1 cellular context compared by ENCODE assay signal in the genomic region with DNA sequence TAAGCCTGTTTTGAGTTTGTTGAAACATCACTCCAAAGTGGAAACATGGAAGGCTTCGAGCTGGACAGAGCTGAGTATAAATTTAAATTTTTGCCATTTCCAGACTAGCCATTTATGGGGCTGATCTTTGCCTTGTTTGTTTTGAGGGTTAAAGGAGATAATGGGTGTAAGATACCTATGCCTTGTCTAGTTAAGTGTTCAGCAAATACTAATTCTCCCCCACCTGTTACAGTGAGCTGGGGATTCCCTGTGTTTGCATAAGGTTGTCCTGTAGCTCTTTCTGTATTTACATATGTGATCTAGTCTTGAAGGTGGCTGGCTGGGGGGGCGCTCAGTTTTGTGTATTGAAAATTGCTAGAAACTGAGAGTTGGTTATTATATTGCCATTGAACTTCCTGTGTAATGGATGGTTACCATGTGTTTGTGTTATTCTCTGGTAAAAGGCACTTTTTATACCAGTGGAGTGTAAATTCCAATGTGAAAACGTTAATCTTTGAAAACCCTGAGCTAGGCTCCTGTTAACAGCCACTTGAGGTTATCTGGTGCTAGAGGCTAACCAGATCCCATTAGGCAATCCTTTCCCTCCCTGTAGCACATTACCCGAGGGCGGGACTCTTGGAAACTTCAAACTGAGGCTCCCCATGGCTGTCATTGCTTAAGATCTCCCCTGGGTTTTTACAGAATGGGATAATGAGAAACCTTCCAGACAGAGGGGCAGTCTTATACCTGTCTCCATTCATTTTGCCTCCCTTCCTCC.
TF ChIP-seq lines count a peak whose summit lies in the region.

No MANE protein-coding gene starts in this region.

TF ChIP-seq in HepG2, 621 proteins besides CTCF, POLR2A, EP300 and RAD21 (continued from another document and continues in another):
- TF ChIP-seq SALL1 (CRISPR knock-in tag; IDR thresholded peaks at IDR 0.05) = peak; percentile 49; the same call in 1 of the 2 replicates
- TF ChIP-seq JUNB (CRISPR knock-in tag; IDR thresholded peaks at IDR 0.05; ENCODE audit: borderline replicate concordance) = peak; percentile 18; the same call in 1 of the 2 replicates
- TF ChIP-seq FOXA1 (IDR thresholded peaks at IDR 0.05) = no peak; the same call in 1 of the 2 replicates
- TF ChIP-seq FOXA1 (CRISPR knock-in tag; IDR thresholded peaks at IDR 0.05) = peak; percentile 94
- TF ChIP-seq KLF16 (CRISPR knock-in tag; IDR thresholded peaks at IDR 0.05) = no peak
- TF ChIP-seq ZNF138 (CRISPR knock-in tag; IDR thresholded peaks at IDR 0.05; ENCODE audit: low read depth) = no peak
- TF ChIP-seq ZNF563 (CRISPR knock-in tag; IDR thresholded peaks at IDR 0.05) = no peak
- no peak for TF ChIP-seq ETV6 (CRISPR knock-in tag; conservative IDR thresholded peaks at IDR 0.05)
- TF ChIP-seq, protein P1, sequence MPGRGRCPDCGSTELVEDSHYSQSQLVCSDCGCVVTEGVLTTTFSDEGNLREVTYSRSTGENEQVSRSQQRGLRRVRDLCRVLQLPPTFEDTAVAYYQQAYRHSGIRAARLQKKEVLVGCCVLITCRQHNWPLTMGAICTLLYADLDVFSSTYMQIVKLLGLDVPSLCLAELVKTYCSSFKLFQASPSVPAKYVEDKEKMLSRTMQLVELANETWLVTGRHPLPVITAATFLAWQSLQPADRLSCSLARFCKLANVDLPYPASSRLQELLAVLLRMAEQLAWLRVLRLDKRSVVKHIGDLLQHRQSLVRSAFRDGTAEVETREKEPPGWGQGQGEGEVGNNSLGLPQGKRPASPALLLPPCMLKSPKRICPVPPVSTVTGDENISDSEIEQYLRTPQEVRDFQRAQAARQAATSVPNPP (CRISPR knock-in tag; IDR thresholded peaks at IDR 0.05) = no peak; the same call in 1 of the 2 replicates
- TF ChIP-seq HNF4A (CRISPR knock-in tag; IDR thresholded peaks at IDR 0.05) = peak; percentile 76
- no peak for TF ChIP-seq POLR2AphosphoS5 (IDR thresholded peaks at IDR 0.05; ENCODE audit: low read depth, low read length)
- TF ChIP-seq ZNF770 (CRISPR knock-in tag; IDR thresholded peaks at IDR 0.05) = no peak
- TF ChIP-seq ZNF747 (CRISPR knock-in tag; IDR thresholded peaks at IDR 0.05; ENCODE audit: borderline replicate concordance) = 0 out of 2 replicates have a peak, but pooled peaks have one; percentile 23
- TF ChIP-seq ZNF263 (CRISPR knock-in tag; IDR thresholded peaks at IDR 0.05) = no peak
- TF ChIP-seq MYC (CRISPR knock-in tag; IDR thresholded peaks at IDR 0.05; ENCODE audit: borderline replicate concordance) = no peak
- TF ChIP-seq HMG20A (CRISPR knock-in tag; IDR thresholded peaks at IDR 0.05; ENCODE audit: borderline replicate concordance) = peak; percentile 57
- TF ChIP-seq KLF15 (CRISPR knock-in tag; IDR thresholded peaks at IDR 0.05; ENCODE audit: borderline replicate concordance) = no peak
- TF ChIP-seq, protein P2, sequence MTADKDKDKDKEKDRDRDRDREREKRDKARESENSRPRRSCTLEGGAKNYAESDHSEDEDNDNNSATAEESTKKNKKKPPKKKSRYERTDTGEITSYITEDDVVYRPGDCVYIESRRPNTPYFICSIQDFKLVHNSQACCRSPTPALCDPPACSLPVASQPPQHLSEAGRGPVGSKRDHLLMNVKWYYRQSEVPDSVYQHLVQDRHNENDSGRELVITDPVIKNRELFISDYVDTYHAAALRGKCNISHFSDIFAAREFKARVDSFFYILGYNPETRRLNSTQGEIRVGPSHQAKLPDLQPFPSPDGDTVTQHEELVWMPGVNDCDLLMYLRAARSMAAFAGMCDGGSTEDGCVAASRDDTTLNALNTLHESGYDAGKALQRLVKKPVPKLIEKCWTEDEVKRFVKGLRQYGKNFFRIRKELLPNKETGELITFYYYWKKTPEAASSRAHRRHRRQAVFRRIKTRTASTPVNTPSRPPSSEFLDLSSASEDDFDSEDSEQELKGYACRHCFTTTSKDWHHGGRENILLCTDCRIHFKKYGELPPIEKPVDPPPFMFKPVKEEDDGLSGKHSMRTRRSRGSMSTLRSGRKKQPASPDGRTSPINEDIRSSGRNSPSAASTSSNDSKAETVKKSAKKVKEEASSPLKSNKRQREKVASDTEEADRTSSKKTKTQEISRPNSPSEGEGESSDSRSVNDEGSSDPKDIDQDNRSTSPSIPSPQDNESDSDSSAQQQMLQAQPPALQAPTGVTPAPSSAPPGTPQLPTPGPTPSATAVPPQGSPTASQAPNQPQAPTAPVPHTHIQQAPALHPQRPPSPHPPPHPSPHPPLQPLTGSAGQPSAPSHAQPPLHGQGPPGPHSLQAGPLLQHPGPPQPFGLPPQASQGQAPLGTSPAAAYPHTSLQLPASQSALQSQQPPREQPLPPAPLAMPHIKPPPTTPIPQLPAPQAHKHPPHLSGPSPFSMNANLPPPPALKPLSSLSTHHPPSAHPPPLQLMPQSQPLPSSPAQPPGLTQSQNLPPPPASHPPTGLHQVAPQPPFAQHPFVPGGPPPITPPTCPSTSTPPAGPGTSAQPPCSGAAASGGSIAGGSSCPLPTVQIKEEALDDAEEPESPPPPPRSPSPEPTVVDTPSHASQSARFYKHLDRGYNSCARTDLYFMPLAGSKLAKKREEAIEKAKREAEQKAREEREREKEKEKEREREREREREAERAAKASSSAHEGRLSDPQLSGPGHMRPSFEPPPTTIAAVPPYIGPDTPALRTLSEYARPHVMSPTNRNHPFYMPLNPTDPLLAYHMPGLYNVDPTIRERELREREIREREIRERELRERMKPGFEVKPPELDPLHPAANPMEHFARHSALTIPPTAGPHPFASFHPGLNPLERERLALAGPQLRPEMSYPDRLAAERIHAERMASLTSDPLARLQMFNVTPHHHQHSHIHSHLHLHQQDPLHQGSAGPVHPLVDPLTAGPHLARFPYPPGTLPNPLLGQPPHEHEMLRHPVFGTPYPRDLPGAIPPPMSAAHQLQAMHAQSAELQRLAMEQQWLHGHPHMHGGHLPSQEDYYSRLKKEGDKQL (CRISPR knock-in tag; IDR thresholded peaks at IDR 0.05; ENCODE audit: low read depth) = peak; percentile 91; the same call in 1 of the 2 replicates
- no peak for TF ChIP-seq THAP11 (CRISPR knock-in tag; IDR thresholded peaks at IDR 0.05)
- TF ChIP-seq, protein P3, sequence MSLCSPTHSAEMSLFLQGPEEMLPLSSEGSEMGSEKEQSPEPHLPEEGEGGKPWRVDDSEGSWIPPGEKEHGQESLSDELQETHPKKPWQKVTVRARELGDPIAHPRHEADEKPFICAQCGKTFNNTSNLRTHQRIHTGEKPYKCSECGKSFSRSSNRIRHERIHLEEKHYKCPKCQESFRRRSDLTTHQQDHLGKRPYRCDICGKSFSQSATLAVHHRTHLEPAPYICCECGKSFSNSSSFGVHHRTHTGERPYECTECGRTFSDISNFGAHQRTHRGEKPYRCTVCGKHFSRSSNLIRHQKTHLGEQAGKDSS (CRISPR knock-in tag; IDR thresholded peaks at IDR 0.05; ENCODE audit: borderline replicate concordance, low read depth) = no peak
- TF ChIP-seq, protein P4, sequence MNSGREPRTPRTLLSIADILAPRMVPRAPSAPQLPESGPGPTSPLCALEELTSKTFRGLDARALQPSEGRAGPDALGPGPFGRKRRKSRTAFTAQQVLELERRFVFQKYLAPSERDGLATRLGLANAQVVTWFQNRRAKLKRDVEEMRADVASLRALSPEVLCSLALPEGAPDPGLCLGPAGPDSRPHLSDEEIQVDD (CRISPR knock-in tag; IDR thresholded peaks at IDR 0.05; ENCODE audit: borderline replicate concordance) = no peak
- no peak for TF ChIP-seq CBX2 (IDR thresholded peaks at IDR 0.05; ENCODE audit: low read depth, low read length)
- TF ChIP-seq CBX2 (CRISPR knock-in tag; IDR thresholded peaks at IDR 0.05; ENCODE audit: low read depth) = no peak
- TF ChIP-seq TAF1 (CRISPR knock-in tag; IDR thresholded peaks at IDR 0.05) = no peak
- TF ChIP-seq ZNF343 (CRISPR knock-in tag; IDR thresholded peaks at IDR 0.05) = no peak
- TF ChIP-seq, protein P5, sequence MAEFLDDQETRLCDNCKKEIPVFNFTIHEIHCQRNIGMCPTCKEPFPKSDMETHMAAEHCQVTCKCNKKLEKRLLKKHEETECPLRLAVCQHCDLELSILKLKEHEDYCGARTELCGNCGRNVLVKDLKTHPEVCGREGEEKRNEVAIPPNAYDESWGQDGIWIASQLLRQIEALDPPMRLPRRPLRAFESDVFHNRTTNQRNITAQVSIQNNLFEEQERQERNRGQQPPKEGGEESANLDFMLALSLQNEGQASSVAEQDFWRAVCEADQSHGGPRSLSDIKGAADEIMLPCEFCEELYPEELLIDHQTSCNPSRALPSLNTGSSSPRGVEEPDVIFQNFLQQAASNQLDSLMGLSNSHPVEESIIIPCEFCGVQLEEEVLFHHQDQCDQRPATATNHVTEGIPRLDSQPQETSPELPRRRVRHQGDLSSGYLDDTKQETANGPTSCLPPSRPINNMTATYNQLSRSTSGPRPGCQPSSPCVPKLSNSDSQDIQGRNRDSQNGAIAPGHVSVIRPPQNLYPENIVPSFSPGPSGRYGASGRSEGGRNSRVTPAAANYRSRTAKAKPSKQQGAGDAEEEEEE (CRISPR knock-in tag; IDR thresholded peaks at IDR 0.05; ENCODE audit: borderline replicate concordance) = no peak
- no peak for TF ChIP-seq SRSF9 (IDR thresholded peaks at IDR 0.05; ENCODE audit: borderline replicate concordance, insufficient read depth, low read depth, low read length, poor library complexity, severe bottlenecking)
- TF ChIP-seq KAT2B (IDR thresholded peaks at IDR 0.05; ENCODE audit: borderline replicate concordance, low read depth, low read length) = no peak
- TF ChIP-seq BRCA1 (CRISPR knock-in tag; IDR thresholded peaks at IDR 0.05) = no peak
- no peak for TF ChIP-seq ZNF816 (CRISPR knock-in tag; IDR thresholded peaks at IDR 0.05; ENCODE audit: borderline replicate concordance)
- no peak for TF ChIP-seq GTF3A (CRISPR knock-in tag; conservative IDR thresholded peaks at IDR 0.05)
- peak; percentile 57; the same call in 1 of the 2 replicates for TF ChIP-seq NFIC (IDR thresholded peaks at IDR 0.05; ENCODE audit: low read length)
- no peak for TF ChIP-seq GABPA (IDR thresholded peaks at IDR 0.05; ENCODE audit: low read depth, low read length)
- TF ChIP-seq GABPA (CRISPR knock-in tag; IDR thresholded peaks at IDR 0.05; ENCODE audit: low read depth) = no peak
- TF ChIP-seq CAMTA2 (CRISPR knock-in tag; IDR thresholded peaks at IDR 0.05; ENCODE audit: borderline replicate concordance) = no peak
- no peak for TF ChIP-seq ZNF253 (CRISPR knock-in tag; IDR thresholded peaks at IDR 0.05; ENCODE audit: borderline replicate concordance)
- peak; percentile 97 for TF ChIP-seq TBX2 (CRISPR knock-in tag; IDR thresholded peaks at IDR 0.05; ENCODE audit: borderline replicate concordance)
- no peak for TF ChIP-seq ZC3H13 (CRISPR knock-in tag; IDR thresholded peaks at IDR 0.05)
- TF ChIP-seq NCOA1 (CRISPR knock-in tag; IDR thresholded peaks at IDR 0.05) = no peak
- TF ChIP-seq NCOA2 (CRISPR knock-in tag; IDR thresholded peaks at IDR 0.05) = peak; percentile 77
- TF ChIP-seq ZNF670 (CRISPR knock-in tag; IDR thresholded peaks at IDR 0.05; ENCODE audit: borderline replicate concordance) = no peak
- TF ChIP-seq ZNF780A (CRISPR knock-in tag; IDR thresholded peaks at IDR 0.05) = no peak
- TF ChIP-seq ZNF614 (CRISPR knock-in tag; IDR thresholded peaks at IDR 0.05; ENCODE audit: borderline replicate concordance) = no peak
- no peak for TF ChIP-seq ATF5 (CRISPR knock-in tag; IDR thresholded peaks at IDR 0.05; ENCODE audit: low read depth)
- no peak for TF ChIP-seq ZNF749 (CRISPR knock-in tag; IDR thresholded peaks at IDR 0.05; ENCODE audit: borderline replicate concordance)
- TF ChIP-seq ZNF629 (CRISPR knock-in tag; conservative IDR thresholded peaks at IDR 0.05) = peak; percentile 47; the same call in 1 of the 2 replicates
- no peak for TF ChIP-seq ZNF383 (CRISPR knock-in tag; IDR thresholded peaks at IDR 0.05; ENCODE audit: borderline replicate concordance)
- 0 out of 2 replicates have a peak, but pooled peaks have one; percentile 49 for TF ChIP-seq ZNF792 (CRISPR knock-in tag; IDR thresholded peaks at IDR 0.05)
- no peak for TF ChIP-seq TFDP2 (CRISPR knock-in tag; IDR thresholded peaks at IDR 0.05)
- TF ChIP-seq ZNF709 (CRISPR knock-in tag; IDR thresholded peaks at IDR 0.05) = no peak
- TF ChIP-seq RXRA (CRISPR knock-in tag; IDR thresholded peaks at IDR 0.05) = no peak; the same call in 1 of the 2 replicates
- TF ChIP-seq DR1 (CRISPR knock-in tag; IDR thresholded peaks at IDR 0.05) = no peak
- TF ChIP-seq SAP130 (CRISPR knock-in tag; IDR thresholded peaks at IDR 0.05; ENCODE audit: low read depth) = peak; percentile 33; the same call in 1 of the 2 replicates
- TF ChIP-seq, protein P6, sequence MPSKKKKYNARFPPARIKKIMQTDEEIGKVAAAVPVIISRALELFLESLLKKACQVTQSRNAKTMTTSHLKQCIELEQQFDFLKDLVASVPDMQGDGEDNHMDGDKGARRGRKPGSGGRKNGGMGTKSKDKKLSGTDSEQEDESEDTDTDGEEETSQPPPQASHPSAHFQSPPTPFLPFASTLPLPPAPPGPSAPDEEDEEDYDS (CRISPR knock-in tag; IDR thresholded peaks at IDR 0.05) = no peak
- no peak for TF ChIP-seq ZNF543 (CRISPR knock-in tag; IDR thresholded peaks at IDR 0.05)
- TF ChIP-seq ZMAT3 (CRISPR knock-in tag; conservative IDR thresholded peaks at IDR 0.05) = no peak
- TF ChIP-seq ZEB1 (IDR thresholded peaks at IDR 0.05; ENCODE audit: insufficient replicate concordance, low read depth) = peak; percentile 81
- no peak for TF ChIP-seq MAF1 (CRISPR knock-in tag; IDR thresholded peaks at IDR 0.05; ENCODE audit: borderline replicate concordance)
- TF ChIP-seq NFE2 (CRISPR knock-in tag; IDR thresholded peaks at IDR 0.05) = no peak
